Comparison of ENCODE assay signal across 1 cellular context in the genomic region with DNA sequence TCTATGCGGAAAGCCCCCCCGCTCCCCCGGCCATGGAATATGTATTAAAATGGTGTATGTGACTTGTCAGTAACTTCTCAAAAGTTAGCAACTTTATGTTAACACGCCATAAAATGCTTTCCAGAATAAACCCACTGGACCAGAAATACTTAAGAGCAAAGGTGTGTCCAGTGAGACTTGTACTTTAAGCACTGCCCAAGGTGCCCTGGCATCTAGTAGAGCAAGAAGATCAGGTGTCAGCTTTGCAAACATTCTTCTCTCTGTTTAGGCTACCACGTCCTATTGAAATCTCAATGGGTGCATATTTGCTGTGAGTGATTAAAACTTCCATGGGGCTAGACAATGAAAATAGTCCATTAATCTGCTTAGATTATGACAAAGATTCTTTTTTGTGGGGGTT.
TF ChIP-seq lines count a peak whose summit lies in the region.

No MANE protein-coding gene starts in this region.

TF ChIP-seq in H1, 55 proteins besides CTCF, POLR2A, EP300 and RAD21 (continued from another document):
- no peak for TF ChIP-seq NRF1 (IDR thresholded peaks at IDR 0.05; ENCODE audit: low read depth, low read length)
- TF ChIP-seq TAF1 (IDR thresholded peaks at IDR 0.05; ENCODE audit: low read depth, low read length), result no peak
- no peak for TF ChIP-seq RBBP5 (IDR thresholded peaks at IDR 0.05; ENCODE audit: borderline replicate concordance, low read depth, low read length)
- TF ChIP-seq, protein P1, sequence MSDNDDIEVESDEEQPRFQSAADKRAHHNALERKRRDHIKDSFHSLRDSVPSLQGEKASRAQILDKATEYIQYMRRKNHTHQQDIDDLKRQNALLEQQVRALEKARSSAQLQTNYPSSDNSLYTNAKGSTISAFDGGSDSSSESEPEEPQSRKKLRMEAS (IDR thresholded peaks at IDR 0.05), result no peak
- TF ChIP-seq BACH1 (IDR thresholded peaks at IDR 0.05; ENCODE audit: low read length), result no peak
- no peak for TF ChIP-seq GABPA (IDR thresholded peaks at IDR 0.05; ENCODE audit: borderline replicate concordance, insufficient read depth, low read length)
- TF ChIP-seq ZNF274 (IDR thresholded peaks at IDR 0.05; ENCODE audit: borderline replicate concordance, extremely low read depth, low read length), result no peak
- no peak for TF ChIP-seq KDM5A (IDR thresholded peaks at IDR 0.05; ENCODE audit: low read length)
- TF ChIP-seq SP2 (IDR thresholded peaks at IDR 0.05; ENCODE audit: low read length), result no peak
- TF ChIP-seq KDM1A (IDR thresholded peaks at IDR 0.05; ENCODE audit: borderline replicate concordance, low read length), result no peak
- TF ChIP-seq SUZ12 (IDR thresholded peaks at IDR 0.05; ENCODE audit: low read length), result no peak
- TF ChIP-seq JUND (IDR thresholded peaks at IDR 0.05; ENCODE audit: low read length), result no peak
- TF ChIP-seq, protein P2, sequence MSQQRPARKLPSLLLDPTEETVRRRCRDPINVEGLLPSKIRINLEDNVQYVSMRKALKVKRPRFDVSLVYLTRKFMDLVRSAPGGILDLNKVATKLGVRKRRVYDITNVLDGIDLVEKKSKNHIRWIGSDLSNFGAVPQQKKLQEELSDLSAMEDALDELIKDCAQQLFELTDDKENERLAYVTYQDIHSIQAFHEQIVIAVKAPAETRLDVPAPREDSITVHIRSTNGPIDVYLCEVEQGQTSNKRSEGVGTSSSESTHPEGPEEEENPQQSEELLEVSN (IDR thresholded peaks at IDR 0.05), result no peak
- TF ChIP-seq SP1 (IDR thresholded peaks at IDR 0.05; ENCODE audit: low read depth, low read length), result no peak
